ENCODE assay signal across 1 cellular context in genomic region chr2:171893824-171894611, GRCh38.
TF ChIP-seq lines count a peak whose summit lies in the region.

SLC25A12 (minus strand) TSS chr2:171894244; CDS start chr2:171894214, 30 bp downstream.

TF ChIP-seq in GM12878, 131 proteins besides CTCF, POLR2A, EP300 and RAD21 (continued from another document and continues in another):
- no peak for TF ChIP-seq CUX1 (IDR thresholded peaks at IDR 0.05; ENCODE audit: insufficient replicate concordance, low read depth, low read length)
- TF ChIP-seq, protein P1, sequence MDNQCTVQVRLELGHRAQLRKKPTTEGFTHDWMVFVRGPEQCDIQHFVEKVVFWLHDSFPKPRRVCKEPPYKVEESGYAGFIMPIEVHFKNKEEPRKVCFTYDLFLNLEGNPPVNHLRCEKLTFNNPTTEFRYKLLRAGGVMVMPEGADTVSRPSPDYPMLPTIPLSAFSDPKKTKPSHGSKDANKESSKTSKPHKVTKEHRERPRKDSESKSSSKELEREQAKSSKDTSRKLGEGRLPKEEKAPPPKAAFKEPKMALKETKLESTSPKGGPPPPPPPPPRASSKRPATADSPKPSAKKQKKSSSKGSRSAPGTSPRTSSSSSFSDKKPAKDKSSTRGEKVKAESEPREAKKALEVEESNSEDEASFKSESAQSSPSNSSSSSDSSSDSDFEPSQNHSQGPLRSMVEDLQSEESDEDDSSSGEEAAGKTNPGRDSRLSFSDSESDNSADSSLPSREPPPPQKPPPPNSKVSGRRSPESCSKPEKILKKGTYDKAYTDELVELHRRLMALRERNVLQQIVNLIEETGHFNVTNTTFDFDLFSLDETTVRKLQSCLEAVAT (IDR thresholded peaks at IDR 0.05), result 0 out of 2 replicates have a peak, but pooled peaks have one; percentile 58
- TF ChIP-seq KAT2A (conservative IDR thresholded peaks at IDR 0.05; ENCODE audit: control insufficient read depth, low read depth, low read length), result no peak
- TF ChIP-seq CEBPB (IDR thresholded peaks at IDR 0.05; ENCODE audit: borderline replicate concordance in 1 of 2, low read depth in 2 of 2, low read length in 2 of 2), result no peak
- TF ChIP-seq ZNF384 (IDR thresholded peaks at IDR 0.05; ENCODE audit: borderline replicate concordance, low read depth, low read length), result no peak
- no peak for TF ChIP-seq NR2C2 (IDR thresholded peaks at IDR 0.05; ENCODE audit: borderline replicate concordance, control insufficient read depth, insufficient read length, low read depth)
- peak; percentile 89 to 96 for TF ChIP-seq BHLHE40 (IDR thresholded peaks at IDR 0.05; ENCODE audit: borderline replicate concordance in 1 of 2, low read depth in 2 of 2, low read length in 1 of 2)
- no peak for TF ChIP-seq RELA (IDR thresholded peaks at IDR 0.05; ENCODE audit: borderline replicate concordance, partially characterized antibody)
- TF ChIP-seq SIX5 (IDR thresholded peaks at IDR 0.05; ENCODE audit: low read depth, low read length, severe bottlenecking), result no peak
- no peak for TF ChIP-seq SREBF2 (IDR thresholded peaks at IDR 0.05; ENCODE audit: low read length)
- no peak for TF ChIP-seq JUNB (IDR thresholded peaks at IDR 0.05)
- no peak for TF ChIP-seq WRNIP1 (IDR thresholded peaks at IDR 0.05; ENCODE audit: borderline replicate concordance, low read depth, low read length)
- peak; percentile 85; the same call in 1 of the 2 replicates for TF ChIP-seq HDGF (IDR thresholded peaks at IDR 0.05)
- peak; percentile 61; the same call in 1 of the 2 replicates for TF ChIP-seq ESRRA (IDR thresholded peaks at IDR 0.05; ENCODE audit: low read length)
- TF ChIP-seq BCLAF1 (IDR thresholded peaks at IDR 0.05), result no peak
- TF ChIP-seq, protein P2, sequence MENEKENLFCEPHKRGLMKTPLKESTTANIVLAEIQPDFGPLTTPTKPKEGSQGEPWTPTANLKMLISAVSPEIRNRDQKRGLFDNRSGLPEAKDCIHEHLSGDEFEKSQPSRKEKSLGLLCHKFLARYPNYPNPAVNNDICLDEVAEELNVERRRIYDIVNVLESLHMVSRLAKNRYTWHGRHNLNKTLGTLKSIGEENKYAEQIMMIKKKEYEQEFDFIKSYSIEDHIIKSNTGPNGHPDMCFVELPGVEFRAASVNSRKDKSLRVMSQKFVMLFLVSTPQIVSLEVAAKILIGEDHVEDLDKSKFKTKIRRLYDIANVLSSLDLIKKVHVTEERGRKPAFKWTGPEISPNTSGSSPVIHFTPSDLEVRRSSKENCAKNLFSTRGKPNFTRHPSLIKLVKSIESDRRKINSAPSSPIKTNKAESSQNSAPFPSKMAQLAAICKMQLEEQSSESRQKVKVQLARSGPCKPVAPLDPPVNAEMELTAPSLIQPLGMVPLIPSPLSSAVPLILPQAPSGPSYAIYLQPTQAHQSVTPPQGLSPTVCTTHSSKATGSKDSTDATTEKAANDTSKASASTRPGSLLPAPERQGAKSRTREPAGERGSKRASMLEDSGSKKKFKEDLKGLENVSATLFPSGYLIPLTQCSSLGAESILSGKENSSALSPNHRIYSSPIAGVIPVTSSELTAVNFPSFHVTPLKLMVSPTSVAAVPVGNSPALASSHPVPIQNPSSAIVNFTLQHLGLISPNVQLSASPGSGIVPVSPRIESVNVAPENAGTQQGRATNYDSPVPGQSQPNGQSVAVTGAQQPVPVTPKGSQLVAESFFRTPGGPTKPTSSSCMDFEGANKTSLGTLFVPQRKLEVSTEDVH (IDR thresholded peaks at IDR 0.05; ENCODE audit: low read depth, partially characterized antibody), result no peak
- TF ChIP-seq YY1 (IDR thresholded peaks at IDR 0.05; ENCODE audit: low read depth, low read length), result peak; percentile 88
- TF ChIP-seq SKIL (IDR thresholded peaks at IDR 0.05; ENCODE audit: low read depth, poor library complexity, severe bottlenecking), result peak; percentile 6
- TF ChIP-seq POLR2AphosphoS5 (IDR thresholded peaks at IDR 0.05; ENCODE audit: low read length), result peak; percentile 76
- no peak for TF ChIP-seq BCL11A (IDR thresholded peaks at IDR 0.05; ENCODE audit: low read depth, low read length)
- peak; percentile 51; the same call in 1 of the 2 replicates for TF ChIP-seq LARP7 (IDR thresholded peaks at IDR 0.05)
- TF ChIP-seq RBBP5 (conservative IDR thresholded peaks at IDR 0.05), result 0 out of 2 replicates have a peak, but pooled peaks have one; percentile 82
- TF ChIP-seq ASH2L (IDR thresholded peaks at IDR 0.05; ENCODE audit: borderline replicate concordance, low read depth), result peak; percentile 97; the same call in 1 of the 2 replicates
- no peak for TF ChIP-seq JUND (IDR thresholded peaks at IDR 0.05; ENCODE audit: low read depth, low read length)
- TF ChIP-seq, protein P3, sequence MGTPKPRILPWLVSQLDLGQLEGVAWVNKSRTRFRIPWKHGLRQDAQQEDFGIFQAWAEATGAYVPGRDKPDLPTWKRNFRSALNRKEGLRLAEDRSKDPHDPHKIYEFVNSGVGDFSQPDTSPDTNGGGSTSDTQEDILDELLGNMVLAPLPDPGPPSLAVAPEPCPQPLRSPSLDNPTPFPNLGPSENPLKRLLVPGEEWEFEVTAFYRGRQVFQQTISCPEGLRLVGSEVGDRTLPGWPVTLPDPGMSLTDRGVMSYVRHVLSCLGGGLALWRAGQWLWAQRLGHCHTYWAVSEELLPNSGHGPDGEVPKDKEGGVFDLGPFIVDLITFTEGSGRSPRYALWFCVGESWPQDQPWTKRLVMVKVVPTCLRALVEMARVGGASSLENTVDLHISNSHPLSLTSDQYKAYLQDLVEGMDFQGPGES (IDR thresholded peaks at IDR 0.05), result no peak
- no peak for TF ChIP-seq CBFB (IDR thresholded peaks at IDR 0.05; ENCODE audit: low read depth)
- peak; percentile 46 for TF ChIP-seq ATF7 (IDR thresholded peaks at IDR 0.05; ENCODE audit: low read depth)
- TF ChIP-seq E4F1 (IDR thresholded peaks at IDR 0.05; ENCODE audit: borderline replicate concordance, partially characterized antibody), result no peak
- TF ChIP-seq PRDM15 (CRISPR knock-in tag; IDR thresholded peaks at IDR 0.05), result no peak
- TF ChIP-seq PAX8 (IDR thresholded peaks at IDR 0.05), result no peak
- TF ChIP-seq NFYA (IDR thresholded peaks at IDR 0.05; ENCODE audit: borderline replicate concordance, low read depth, low read length), result no peak
- TF ChIP-seq NR2F1 (conservative IDR thresholded peaks at IDR 0.05), result peak; percentile 35; the same call in 1 of the 2 replicates
